ENCODE assay signal across 10 cellular contexts in genomic region chr16:20911361-20911760, GRCh38. TPM values are rescaled to one million over a fixed set of nuclear protein-coding genes. Genes with fewer than 3 reads are reported as not detected.
A peak's percentile ranks its signal among the peaks of the same experiment; 100 is the strongest.
DNase-seq lines count a peak whose midpoint lies in the region; ATAC-seq and TF ChIP-seq lines count a peak whose summit lies in the region.
"Had no signal": no experiment of that assay in that cellular context is flagged by ENCODE, and none has a peak within 500 bp of the region (broad histone marks: within the 10 kb centered on the region; RNA-seq: fewer than 3 reads in every experiment).

No MANE protein-coding gene starts in this region.

- H3K18ac ChIP-seq in neuronal stem cell (ENCODE audit: low read length) = no peak overlapping the region

- H3K4me1 Mint-ChIP-seq in HFFc6 (ENCODE audit: low read depth) = peaks cover 62% of the 10 kb centered on the region
- peaks cover 10% of the 10 kb centered on the region for H3K4me1 Mint-ChIP-seq in neural progenitor cell

- TF ChIP-seq CTCF in HFFc6 (IDR thresholded peaks at IDR 0.05) = no peak
- TF ChIP-seq CTCF in spleen (IDR thresholded peaks at IDR 0.05 in 8 of 11, conservative IDR thresholded peaks at IDR 0.05 in 3 of 11) = no peak
- TF ChIP-seq CTCF in neural progenitor cell (IDR thresholded peaks at IDR 0.05) = no peak

- H2BK5ac ChIP-seq in neuronal stem cell (ENCODE audit: low read length) = no peak overlapping the region

- H3K36me3 Mint-ChIP-seq in HFFc6 (ENCODE audit: low read depth) = peaks cover 10% of the 10 kb centered on the region
- H3K36me3 Mint-ChIP-seq in neural progenitor cell = peaks cover 7% of the 10 kb centered on the region

- H3K36me3 ChIP-seq in SJSA1 = no peaks in the 10 kb centered on the region
- peaks cover 0 to 10% (median 0%) of the 10 kb centered on the region in 6 donors for H3K36me3 ChIP-seq in spleen
- peaks cover 2 to 10% of the 10 kb centered on the region in 2 donors for H3K36me3 ChIP-seq in neuronal stem cell (replicated peaks in 1 of 2; ENCODE audit: control insufficient read depth in 2 of 2, insufficient read depth in 2 of 2, low read length in 2 of 2)
- no peaks in the 10 kb centered on the region for H3K36me3 ChIP-seq in neural progenitor cell

- whole genome bisulfite sequencing in spleen, 5 donors = 33 to 62% (median 48%) methylated on average over 1 of the region's 1 CpG
- WGBS in neuronal stem cell (ENCODE audit: extremely low coverage in 2 of 2, insufficient read length in 2 of 2, insufficient replicate concordance in 1 of 2), 2 donors = no CpG with 5 or more reads among the region's 1 CpG

- H3K9ac ChIP-seq in neuronal stem cell (ENCODE audit: low read depth, low read length, poor library complexity) = no peak overlapping the region
- no peak overlapping the region for H3K9ac ChIP-seq in neural progenitor cell

- H2AFZ ChIP-seq in neuronal stem cell (ENCODE audit: low read length) (no peak overlapping the region), neural progenitor cell (replicated peaks) (no peak overlapping the region)

- peak overlapping the region; percentile 68 for H3K4me3 Mint-ChIP-seq in HFFc6
- no peak overlapping the region for H3K4me3 Mint-ChIP-seq in neural progenitor cell
- H3K4me3 Mint-ChIP-seq: activated B cell treated with CpG ODN at 0.5 μM for 24 hours had no signal

- no peak for TF ChIP-seq POLR2A in spleen (IDR thresholded peaks at IDR 0.05)

- intact Hi-C loops in spleen (cut with DNase I; ENCODE audit: low total_unique reads) = no loop called here

- no peaks in the 10 kb centered on the region for H3F3A ChIP-seq in neural progenitor cell (ENCODE audit: low read depth)

- H3K4me3 ChIP-seq in SJSA1 (no peak overlapping the region), spleen (no peak overlapping the region), neuronal stem cell (ENCODE audit: low read length in 2 of 2) (no peak overlapping the region), neural progenitor cell (no peak overlapping the region)

- H3K23ac ChIP-seq in neuronal stem cell (ENCODE audit: low read depth, low read length, poor library complexity) = no peak overlapping the region

- no peak overlapping the region for H3K4ac ChIP-seq in neuronal stem cell (ENCODE audit: low read length)

- no peaks in the 10 kb centered on the region for H4K20me1 ChIP-seq in neural progenitor cell (ENCODE audit: low read depth)

- H3K27ac ChIP-seq in SJSA1 (peak overlapping the region; percentile 71), spleen (peak overlapping the region in 7 of 8 donors; percentile 58 to 80 (median 74)), neuronal stem cell (replicated peaks; ENCODE audit: low read length) (no peak overlapping the region), neural progenitor cell (no peak overlapping the region)

- H3K4me2 ChIP-seq in neuronal stem cell (ENCODE audit: insufficient read depth, low read length, poor library complexity, severe bottlenecking) (no peak overlapping the region), neural progenitor cell (no peak overlapping the region)

- H3K27ac Mint-ChIP-seq in HFFc6 (peak overlapping the region; percentile 96), neural progenitor cell (no peak overlapping the region)
- H3K27ac Mint-ChIP-seq: activated B cell treated with CpG ODN at 0.5 μM for 24 hours had no signal

- no peak overlapping the region for H3K14ac ChIP-seq in neuronal stem cell (ENCODE audit: low read length)

- H2BK120ac ChIP-seq in neuronal stem cell (ENCODE audit: low read depth, low read length) = no peak overlapping the region

- peak; percentile 79 for ATAC-seq in esophagus mucosa
- no peak for ATAC-seq in GM21423 (IDR thresholded peaks at IDR 0.05; ENCODE audit: unreplicated experiment)
- no peak for ATAC-seq in GM18519 (IDR thresholded peaks at IDR 0.05; ENCODE audit: low FRiP score, unreplicated experiment)

- no peaks in the 10 kb centered on the region for H3K79me2 ChIP-seq in neural progenitor cell (ENCODE audit: low read depth)

- no peak overlapping the region for H4K8ac ChIP-seq in neuronal stem cell (ENCODE audit: low read depth, low read length)

- no peak overlapping the region for H2BK12ac ChIP-seq in neuronal stem cell (ENCODE audit: low read length)

- H3K9me3 Mint-ChIP-seq in HFFc6 (no peaks in the 10 kb centered on the region), neural progenitor cell (no peaks in the 10 kb centered on the region)
- H3K9me3 Mint-ChIP-seq: activated B cell treated with CpG ODN at 0.5 μM for 24 hours had no signal

- no peak overlapping the region for H2BK15ac ChIP-seq in neuronal stem cell (ENCODE audit: low read length)

- H2AK5ac ChIP-seq in neuronal stem cell (ENCODE audit: low read depth, low read length) = no peak overlapping the region

- H3K9me3 ChIP-seq in SJSA1 (replicated peaks) (no peaks in the 10 kb centered on the region), spleen (no peaks in the 10 kb centered on the region), neuronal stem cell (replicated peaks in 1 of 2; ENCODE audit: control insufficient read depth in 2 of 2, insufficient read depth in 1 of 2, low read depth in 1 of 2, low read length in 2 of 2) (peaks cover 0 to under 1% of the 10 kb centered on the region in 2 donors), neural progenitor cell (ENCODE audit: low read depth) (no peaks in the 10 kb centered on the region)

- H3K27me3 ChIP-seq in SJSA1 (replicated peaks) = no peaks in the 10 kb centered on the region
- no peaks in the 10 kb centered on the region for H3K27me3 ChIP-seq in spleen (replicated peaks in 1 of 7)
- H3K27me3 ChIP-seq in neuronal stem cell (ENCODE audit: control insufficient read depth in 3 of 3, insufficient read depth in 3 of 3, low read depth in 1 of 3, low read length in 3 of 3) = no peaks in the 10 kb centered on the region
- no peaks in the 10 kb centered on the region for H3K27me3 ChIP-seq in neural progenitor cell

- H3K4me1 ChIP-seq in SJSA1 (replicated peaks) (peaks cover 52% of the 10 kb centered on the region), spleen (peaks cover 8 to 77% (median 38%) of the 10 kb centered on the region in 6 donors), neuronal stem cell (ENCODE audit: control insufficient read depth in 2 of 2, insufficient read depth in 1 of 2, low read depth in 1 of 2, low read length in 2 of 2) (peaks cover 0 to 1% of the 10 kb centered on the region in 2 donors), neural progenitor cell (peaks cover 6% of the 10 kb centered on the region)

- DNase-seq in HFFc6 (peak; percentile 43), SJSA1 (ENCODE audit: low read depth in 1 of 2, low spot score in 2 of 2) (peak in 1 of 2 experiments; percentile 39), spleen (no peak), neuronal stem cell (ENCODE audit: low spot score) (no peak), neural progenitor cell (ENCODE audit: low spot score) (no peak)
- DNase-seq: activated B cell treated with CpG ODN at 0.5 μM for 24 hours, NCI-H748 treated with DMSO at 0.1 percent for 48 hours had no signal

- H3K27me3 Mint-ChIP-seq in HFFc6 (ENCODE audit: insufficient read depth) (peaks cover 2% of the 10 kb centered on the region; the same call in 1 of the 2 replicates), neural progenitor cell (ENCODE audit: insufficient read depth, low read depth) (peaks cover 2% of the 10 kb centered on the region)
- H3K27me3 Mint-ChIP-seq: activated B cell treated with CpG ODN at 0.5 μM for 24 hours had no signal

- no peaks in the 10 kb centered on the region for H3K79me1 ChIP-seq in neuronal stem cell (ENCODE audit: low read depth, low read length)

- H4K91ac ChIP-seq in neuronal stem cell (ENCODE audit: low read depth, low read length, poor library complexity) = no peak overlapping the region

RNA-seq across cellular contexts. Expression of gene LYRM1, which starts 10.8 kb away (rescaled TPM):
- total RNA-seq in HFFc6 (2021; fragmentation: NEBNext Ultra II Directional; extraction: Animal tissue kit (Norgen Biotek cat#: 25700)) = 10 to 100 TPM; 22.2 to 28.4 (median 25.8) TPM
- 25.2 and 48.2 TPM in 2 replicates for total RNA-seq in SJSA1 (2014; rRNA removed; shearing (Covaris generic))
- total RNA-seq in esophagus mucosa (15.1 TPM), spleen (10 to 100 TPM; 15.3 to 25.4 (median 22.8) TPM), neural progenitor cell (ENCODE audit: low replicate concordance) (60.5 and 61.8 TPM in 2 replicates)
- polyA plus RNA-seq in spleen = 10 to 100 TPM; 35.8 to 47.2 (median 39.4) TPM
- 40.9 TPM for polyA plus RNA-seq in neuronal stem cell (2013, experiment 1 of 2)
- 39.7 TPM for polyA plus RNA-seq in neuronal stem cell (2013, experiment 2 of 2)

RNA-seq across cellular contexts. Expression of gene DCUN1D3, which starts 11.2 kb away (rescaled TPM):
- 10 to 100 TPM; 29.2 to 41.0 (median 32.1) TPM for total RNA-seq in HFFc6 (2021; fragmentation: NEBNext Ultra II Directional; extraction: Animal tissue kit (Norgen Biotek cat#: 25700))
- 14.0 and 17.7 TPM in 2 replicates for total RNA-seq in SJSA1 (2014; rRNA removed; shearing (Covaris generic))
- total RNA-seq in esophagus mucosa = 17.1 TPM
- 10 to 100 TPM in 4 of 7 donors, 1 to 10 TPM in 3; 6.8 to 13.7 (median 10.1) TPM for total RNA-seq in spleen
- polyA plus RNA-seq in spleen = 1 to 10 TPM; 1.0 to 3.0 (median 1.3) TPM
- polyA plus RNA-seq in neuronal stem cell (2013, experiment 1 of 2) = 5.1 TPM
- polyA plus RNA-seq in neuronal stem cell (2013, experiment 2 of 2) = 4.8 TPM
- total RNA-seq in neural progenitor cell (ENCODE audit: low replicate concordance) = 15.4 and 18.2 TPM in 2 replicates

Comparison
In these comparisons a context has a peak if more than half of its experiments do, and no peak if none do; other contexts are left out.
1. H3K27ac ChIP-seq: peak in SJSA1 (single experiment) and spleen (7 of 8); none in neuronal stem cell (single experiment) and neural progenitor cell (single experiment).